19 cellular contexts compared by ENCODE assay signal in genomic region chr9:110659891-110660541, GRCh38. TPM values are rescaled to one million over a fixed set of nuclear protein-coding genes. Genes with fewer than 3 reads are reported as not detected.
A peak's percentile ranks its signal among the peaks of the same experiment; 100 is the strongest.
DNase-seq lines count a peak whose midpoint lies in the region; ATAC-seq and TF ChIP-seq lines count a peak whose summit lies in the region.
"Had no signal": no experiment of that assay in that cellular context is flagged by ENCODE, and none has a peak within 500 bp of the region (broad histone marks: within the 10 kb centered on the region; RNA-seq: fewer than 3 reads in every experiment).

No MANE protein-coding gene starts in this region.

- no peak overlapping the region for H3K4me3 ChIP-seq in epithelial cell of proximal tubule (ENCODE audit: low read depth, low read length)
- H3K4me3 ChIP-seq: GM12878, neural progenitor cell, right atrium auricular region had no signal

- H3K4me1 Mint-ChIP-seq in nephron progenitor cell: peaks cover 14% of the 10 kb centered on the region
- no peaks in the 10 kb centered on the region for H3K4me1 Mint-ChIP-seq in activated T-cell treated with anti-CD3 and anti-CD28 coated beads, Interleukin-2, amount 50 U/mL, for 24 hours (ENCODE audit: low read depth)
- H3K4me1 Mint-ChIP-seq: brain, CD14-positive monocyte, neural progenitor cell had no signal

- no peaks in the 10 kb centered on the region for H3K36me3 Mint-ChIP-seq in nephron progenitor cell (ENCODE audit: low read depth)
- H3K36me3 Mint-ChIP-seq in activated T-cell treated with anti-CD3 and anti-CD28 coated beads, Interleukin-2, amount 50 U/mL, for 24 hours (ENCODE audit: low read depth): no peaks in the 10 kb centered on the region
- H3K36me3 Mint-ChIP-seq: brain, CD14-positive monocyte, neural progenitor cell had no signal

- intact Hi-C loops in left ventricle myocardium superior (cut with micrococcal nuclease): no loop called here

- peak overlapping the region; percentile 59 for H3K27ac Mint-ChIP-seq in nephron progenitor cell
- no peak overlapping the region for H3K27ac Mint-ChIP-seq in activated T-cell treated with anti-CD3 and anti-CD28 coated beads, Interleukin-2, amount 50 U/mL, for 24 hours
- H3K27ac Mint-ChIP-seq: CD14-positive monocyte, neural progenitor cell had no signal

- H3K4me3 Mint-ChIP-seq in nephron progenitor cell: no peak overlapping the region
- H3K4me3 Mint-ChIP-seq in activated T-cell treated with anti-CD3 and anti-CD28 coated beads, Interleukin-2, amount 50 U/mL, for 24 hours: no peak overlapping the region
- H3K4me3 Mint-ChIP-seq: brain, CD14-positive monocyte, neural progenitor cell had no signal

- TF ChIP-seq CTCF in epithelial cell of proximal tubule (conservative IDR thresholded peaks at IDR 0.05; ENCODE audit: low read depth, low read length) (no peak), nephron progenitor cell (IDR thresholded peaks at IDR 0.05) (no peak)

- peak; percentile 68 for DNase-seq in Daoy (ENCODE audit: low read depth)
- peak; percentile 7 for DNase-seq in LoVo (ENCODE audit: low spot score)
- peak; percentile 27 for DNase-seq in epithelial cell of proximal tubule (ENCODE audit: low read depth)
- no peak for DNase-seq in nephron progenitor cell
- no peak for DNase-seq in foreskin melanocyte
- no peak for DNase-seq in left ventricle myocardium superior
- DNase-seq in activated T-cell treated with anti-CD3 and anti-CD28 coated beads, Interleukin-2, amount 50 U/mL, for 24 hours: no peak
- DNase-seq: activated naive CD4-positive, alpha-beta T cell; NCI-H1092 treated with DMSO at 0.1 percent for 48 hours; RPMI8226; T-helper 2 cell had no signal

- ATAC-seq in GM19455 (IDR thresholded peaks at IDR 0.05; ENCODE audit: unreplicated experiment) (no peak), left ventricle myocardium superior (no peak)
- ATAC-seq: GM12878 had no signal

- H3K9me3 Mint-ChIP-seq in nephron progenitor cell: peaks cover 7% of the 10 kb centered on the region
- H3K9me3 Mint-ChIP-seq in activated T-cell treated with anti-CD3 and anti-CD28 coated beads, Interleukin-2, amount 50 U/mL, for 24 hours: peaks cover 3% of the 10 kb centered on the region
- H3K9me3 Mint-ChIP-seq: neural progenitor cell had no signal

- H3K27me3 Mint-ChIP-seq in nephron progenitor cell (ENCODE audit: low read depth, poor library complexity): peaks cover 6% of the 10 kb centered on the region
- no peaks in the 10 kb centered on the region for H3K27me3 Mint-ChIP-seq in activated T-cell treated with anti-CD3 and anti-CD28 coated beads, Interleukin-2, amount 50 U/mL, for 24 hours
- H3K27me3 Mint-ChIP-seq: brain had no signal

RNA-seq across cellular contexts. Expression of gene MUSK, which starts 8.6 kb away (rescaled TPM):
- not detected in 2 replicates for total RNA-seq in Daoy (2014; rRNA removed; shearing (Covaris generic))
- total RNA-seq in epithelial cell of proximal tubule (not detected in 2 replicates), left ventricle myocardium superior (1.3 TPM)
- total RNA-seq: dermis microvascular lymphatic vessel endothelial cell, lung microvascular endothelial cell had no signal

Comparison
In these comparisons a context has a peak if more than half of its experiments do, and no peak if none do; other contexts are left out.
1. DNase-seq: peak in Daoy (single experiment), LoVo (single experiment) and epithelial cell of proximal tubule (single experiment); none in nephron progenitor cell (single experiment), foreskin melanocyte (single experiment), left ventricle myocardium superior (single experiment) and activated T-cell treated with anti-CD3 and anti-CD28 coated beads, Interleukin-2, amount 50 U/mL, for 24 hours (single experiment).